8 cellular contexts compared by ENCODE assay signal in the genomic region with DNA sequence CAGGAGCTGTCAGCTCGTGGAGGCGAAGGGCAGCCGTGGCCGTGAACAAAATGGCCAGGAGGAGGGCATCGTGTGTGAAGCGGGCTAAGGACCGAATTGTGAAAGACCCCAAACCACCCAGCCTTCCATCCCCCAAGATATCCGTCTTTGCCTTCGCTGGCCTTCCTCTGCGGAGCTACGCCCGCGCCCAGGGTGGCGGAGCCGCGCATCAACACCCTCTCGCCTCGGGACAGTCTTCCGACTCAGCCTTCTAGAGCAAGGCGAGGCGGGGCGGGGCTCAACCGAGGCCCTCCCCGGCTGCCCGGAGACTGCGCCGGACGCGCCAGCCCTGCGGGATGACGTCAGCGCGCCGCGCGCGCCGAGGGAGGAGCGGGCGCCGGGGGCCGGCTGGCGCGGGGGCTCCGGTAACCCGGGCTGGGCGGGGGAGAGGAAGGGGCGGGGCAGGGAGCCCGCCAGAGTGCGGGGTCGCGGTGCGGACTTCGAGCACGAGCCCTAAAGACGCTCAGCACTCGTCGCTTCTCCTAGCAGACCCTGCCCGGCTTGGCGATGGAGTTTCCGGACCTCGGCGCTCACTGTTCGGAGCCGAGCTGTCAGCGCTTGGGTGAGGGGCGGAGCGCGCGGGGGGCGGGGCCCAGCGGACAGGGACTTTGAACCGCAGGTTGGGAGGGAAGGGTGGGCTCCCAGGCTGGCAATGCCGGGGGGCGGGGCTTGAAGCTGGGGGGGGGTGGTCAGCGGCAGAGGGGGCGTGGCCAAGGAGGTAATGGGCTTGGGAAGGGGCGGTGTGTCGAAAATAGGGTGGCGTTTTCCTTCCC. TPM values are rescaled to one million over a fixed set of nuclear protein-coding genes. Genes with fewer than 3 reads are reported as not detected.
A peak's percentile ranks its signal among the peaks of the same experiment; 100 is the strongest.
DNase-seq lines count a peak whose midpoint lies in the region; ATAC-seq and TF ChIP-seq lines count a peak whose summit lies in the region.

A gene with protein sequence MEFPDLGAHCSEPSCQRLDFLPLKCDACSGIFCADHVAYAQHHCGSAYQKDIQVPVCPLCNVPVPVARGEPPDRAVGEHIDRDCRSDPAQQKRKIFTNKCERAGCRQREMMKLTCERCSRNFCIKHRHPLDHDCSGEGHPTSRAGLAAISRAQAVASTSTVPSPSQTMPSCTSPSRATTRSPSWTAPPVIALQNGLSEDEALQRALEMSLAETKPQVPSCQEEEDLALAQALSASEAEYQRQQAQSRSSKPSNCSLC (plus strand): TSS at position 341 of the 812 bp plus-strand sequence. CDS start 206 bp downstream, at position 547.

- TF ChIP-seq CTCF in GM10266 (IDR thresholded peaks at IDR 0.05; ENCODE audit: control insufficient read depth, insufficient read depth, low read depth, missing control alignments): no peak
- no peak for TF ChIP-seq CTCF in SK-N-SH (IDR thresholded peaks at IDR 0.05)
- no peak for TF ChIP-seq CTCF in omental fat pad (IDR thresholded peaks at IDR 0.05)

- H3K4me2 ChIP-seq in SK-N-SH: peak within 1 kb of the TSS; percentile 86

- peak within 1 kb of the TSS; percentile 50; the same call in 1 of the 2 replicates for H3K9ac ChIP-seq in SK-N-SH

- peak within 1 kb of the TSS; percentile 69 for H3K4me3 ChIP-seq in SK-N-SH (ENCODE audit: low read depth in 2 of 2, low read length in 1 of 2)

- H3K9me2 ChIP-seq in SK-N-SH: no peaks in the 10 kb centered on the region

- no peaks in the 10 kb centered on the region for H4K20me1 ChIP-seq in SK-N-SH (ENCODE audit: insufficient read depth)

- TF ChIP-seq RAD21 in SK-N-SH (IDR thresholded peaks at IDR 0.05; ENCODE audit: low read length): 0 out of 2 replicates have a peak, but pooled peaks have one; percentile 2

- H3F3A ChIP-seq in SK-N-SH (replicated peaks; ENCODE audit: insufficient read depth): peaks cover 15% of the 10 kb centered on the region

- no peaks in the 10 kb centered on the region for H3K9me3 ChIP-seq in SK-N-SH

- no peaks in the 10 kb centered on the region for H3K27me3 ChIP-seq in SK-N-SH (ENCODE audit: insufficient read depth)

- POLR2A ChIA-PET in SK-N-SH (lab: Yijun Ruan, JAX): interaction anchor here (0.6 to 4.6 kb wide), 9 partner anchors 11 to 423 kb away, joined by 3 to 52 read pairs (median 4); partner anchors contain the start of genes ABCB6, CNPPD1, GLB1L and STK16

- DNase-seq in GM10266 (ENCODE audit: extremely low spot score) (peak; percentile 99), NCI-H1092 (lab: John Stamatoyannopoulos, UW) (peak; percentile 80), SK-N-SH (peak; percentile 99), germinal center (ENCODE audit: low spot score) (peak; percentile 98), omental fat pad (ENCODE audit: low spot score) (peak; percentile 77)
- peak; percentile 96 for DNase-seq in activated naive CD4-positive, alpha-beta T cell treated with anti-CD3 and anti-CD28 coated beads, Interleukin-2, amount 50 U/mL, for 16 hours

- H3K36me3 ChIP-seq in SK-N-SH (replicated peaks in 1 of 2; ENCODE audit: control insufficient read depth in 1 of 2, insufficient read depth in 2 of 2, low read length in 1 of 2): peaks cover 9 to 26% of the 10 kb centered on the region in 2 experiments

- H3K27ac ChIP-seq in SK-N-SH (ENCODE audit: low read depth in 2 of 2, low read length in 1 of 2) (peak within 1 kb of the TSS; percentile 67 to 93; a peak in 3 of 4 replicates), temporal lobe (ENCODE audit: low read depth, low read length) (peak within 1 kb of the TSS; percentile 97)

- H3K4me1 ChIP-seq in SK-N-SH (ENCODE audit: control insufficient read depth in 1 of 2, insufficient read depth in 2 of 2, low read depth in 1 of 2, low read length in 1 of 2): peaks cover 13 to 20% of the 10 kb centered on the region in 2 experiments; a peak in 3 of 4 replicates

- H2AFZ ChIP-seq in SK-N-SH (ENCODE audit: low read depth): peak within 1 kb of the TSS; percentile 59

- WGBS in SK-N-SH (ENCODE audit: low lambda C conversion rate): 2% methylated on average over 16 of the region's 80 CpGs

- H3K79me2 ChIP-seq in SK-N-SH (ENCODE audit: insufficient read depth): no peaks in the 10 kb centered on the region

- TF ChIP-seq EP300 in SK-N-SH (IDR thresholded peaks at IDR 0.05; ENCODE audit: borderline replicate concordance in 1 of 2, low read depth in 1 of 2, low read length in 1 of 2): no peak

- CTCF ChIA-PET in SK-N-SH (lab: Yijun Ruan, JAX): interaction anchor here (0.6 to 4.0 kb wide), 7 partner anchors 11 to 182 kb away, joined by 3 to 26 read pairs (median 5); partner anchors contain the start of genes ABCB6, CNPPD1 and SLC23A3

- peak; percentile 98 for ATAC-seq in HG02610 (IDR thresholded peaks at IDR 0.05; ENCODE audit: unreplicated experiment)
- ATAC-seq in omental fat pad (ENCODE audit: low FRiP score): peak; percentile 99

TF ChIP-seq in SK-N-SH, 30 proteins besides CTCF, POLR2A, EP300 and RAD21:
- TF ChIP-seq, protein P1, sequence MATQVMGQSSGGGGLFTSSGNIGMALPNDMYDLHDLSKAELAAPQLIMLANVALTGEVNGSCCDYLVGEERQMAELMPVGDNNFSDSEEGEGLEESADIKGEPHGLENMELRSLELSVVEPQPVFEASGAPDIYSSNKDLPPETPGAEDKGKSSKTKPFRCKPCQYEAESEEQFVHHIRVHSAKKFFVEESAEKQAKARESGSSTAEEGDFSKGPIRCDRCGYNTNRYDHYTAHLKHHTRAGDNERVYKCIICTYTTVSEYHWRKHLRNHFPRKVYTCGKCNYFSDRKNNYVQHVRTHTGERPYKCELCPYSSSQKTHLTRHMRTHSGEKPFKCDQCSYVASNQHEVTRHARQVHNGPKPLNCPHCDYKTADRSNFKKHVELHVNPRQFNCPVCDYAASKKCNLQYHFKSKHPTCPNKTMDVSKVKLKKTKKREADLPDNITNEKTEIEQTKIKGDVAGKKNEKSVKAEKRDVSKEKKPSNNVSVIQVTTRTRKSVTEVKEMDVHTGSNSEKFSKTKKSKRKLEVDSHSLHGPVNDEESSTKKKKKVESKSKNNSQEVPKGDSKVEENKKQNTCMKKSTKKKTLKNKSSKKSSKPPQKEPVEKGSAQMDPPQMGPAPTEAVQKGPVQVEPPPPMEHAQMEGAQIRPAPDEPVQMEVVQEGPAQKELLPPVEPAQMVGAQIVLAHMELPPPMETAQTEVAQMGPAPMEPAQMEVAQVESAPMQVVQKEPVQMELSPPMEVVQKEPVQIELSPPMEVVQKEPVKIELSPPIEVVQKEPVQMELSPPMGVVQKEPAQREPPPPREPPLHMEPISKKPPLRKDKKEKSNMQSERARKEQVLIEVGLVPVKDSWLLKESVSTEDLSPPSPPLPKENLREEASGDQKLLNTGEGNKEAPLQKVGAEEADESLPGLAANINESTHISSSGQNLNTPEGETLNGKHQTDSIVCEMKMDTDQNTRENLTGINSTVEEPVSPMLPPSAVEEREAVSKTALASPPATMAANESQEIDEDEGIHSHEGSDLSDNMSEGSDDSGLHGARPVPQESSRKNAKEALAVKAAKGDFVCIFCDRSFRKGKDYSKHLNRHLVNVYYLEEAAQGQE (IDR thresholded peaks at IDR 0.05; ENCODE audit: low read depth, low read length): 0 out of 2 replicates have a peak, but pooled peaks have one; percentile 32
- TF ChIP-seq RFX5 (IDR thresholded peaks at IDR 0.05; ENCODE audit: low read length) (no peak), FOXM1 (IDR thresholded peaks at IDR 0.05; ENCODE audit: low read depth) (no peak), SMC3 (IDR thresholded peaks at IDR 0.05; ENCODE audit: low read depth, low read length) (no peak), FOXJ3 (CRISPR knock-in tag; IDR thresholded peaks at IDR 0.05) (no peak), MXI1 (IDR thresholded peaks at IDR 0.05; ENCODE audit: low read depth, low read length) (peak; percentile 75), FOSL2 (IDR thresholded peaks at IDR 0.05; ENCODE audit: borderline replicate concordance, low read depth) (no peak), TAF1 (IDR thresholded peaks at IDR 0.05; ENCODE audit: borderline replicate concordance, low read depth, low read length) (peak; percentile 86), POLR2AphosphoS5 (IDR thresholded peaks at IDR 0.05; ENCODE audit: low read depth, low read length) (peak; percentile 97), ZBTB33 (IDR thresholded peaks at IDR 0.05; ENCODE audit: borderline replicate concordance, low read depth) (no peak), NRF1 (IDR thresholded peaks at IDR 0.05; ENCODE audit: low read depth, low read length) (peak; percentile 78), MAX (IDR thresholded peaks at IDR 0.05; ENCODE audit: low read depth) (peak; percentile 77; the same call in 1 of the 2 replicates), GABPA (IDR thresholded peaks at IDR 0.05; ENCODE audit: low read depth) (0 out of 2 replicates have a peak, but pooled peaks have one; percentile 29)
- TF ChIP-seq, protein P2, sequence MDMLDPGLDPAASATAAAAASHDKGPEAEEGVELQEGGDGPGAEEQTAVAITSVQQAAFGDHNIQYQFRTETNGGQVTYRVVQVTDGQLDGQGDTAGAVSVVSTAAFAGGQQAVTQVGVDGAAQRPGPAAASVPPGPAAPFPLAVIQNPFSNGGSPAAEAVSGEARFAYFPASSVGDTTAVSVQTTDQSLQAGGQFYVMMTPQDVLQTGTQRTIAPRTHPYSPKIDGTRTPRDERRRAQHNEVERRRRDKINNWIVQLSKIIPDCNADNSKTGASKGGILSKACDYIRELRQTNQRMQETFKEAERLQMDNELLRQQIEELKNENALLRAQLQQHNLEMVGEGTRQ (IDR thresholded peaks at IDR 0.05; ENCODE audit: borderline replicate concordance, low read depth, low read length): no peak
TF ChIP-seq in SK-N-SH: peak in this region for 7.

RNA-seq across cellular contexts. Expression of the gene that starts here (rescaled TPM):
- 39.9 and 46.9 TPM in 2 replicates for polyA plus RNA-seq in SK-N-SH (2012; rRNA removed)
- polyA plus RNA-seq in SK-N-SH (2012; cell fraction: cytosol; rRNA removed): 17.0 and 24.3 TPM in 2 replicates
- 144 TPM in 2 replicates for polyA plus RNA-seq in SK-N-SH (2012; cell fraction: nucleus; rRNA removed)
- total RNA-seq in omental fat pad (10 to 100 TPM; 25.1 to 57.1 (median 40.1) TPM), temporal lobe (6.6 TPM)

Comparison
In these comparisons a context has a peak if more than half of its experiments do, and no peak if none do; other contexts are left out.
1. Peak in every context shown above with its lines: DNase-seq, ATAC-seq, H3K4me3 ChIP-seq and H3K27ac ChIP-seq.